ENCODE assay signal across 11 cellular contexts in genomic region chr22:44341431-44342346, GRCh38. TPM values are rescaled to one million over a fixed set of nuclear protein-coding genes. Genes with fewer than 3 reads are reported as not detected.
DNase-seq lines count a peak whose midpoint lies in the region; FAIRE-seq and TF ChIP-seq lines count a peak whose summit lies in the region.
"Had no signal": no experiment of that assay in that cellular context is flagged by ENCODE, and none has a peak within 500 bp of the region (broad histone marks: within the 10 kb centered on the region; RNA-seq: fewer than 3 reads in every experiment).

No MANE protein-coding gene starts in this region.

- H3K9me3 ChIP-seq in H9 (ENCODE audit: control insufficient read depth, low read depth, low read length), result no peaks in the 10 kb centered on the region
- no peaks in the 10 kb centered on the region for H3K9me3 ChIP-seq in skeletal muscle tissue (ENCODE audit: control insufficient read depth in 3 of 3, low read length in 3 of 3)

- H4K20me1 ChIP-seq in H9 (ENCODE audit: control insufficient read depth, insufficient read depth, insufficient read length), result no peaks in the 10 kb centered on the region

- no peaks in the 10 kb centered on the region for H3K23me2 ChIP-seq in H9 (ENCODE audit: insufficient read length, low read depth, low read length, poor library complexity, severe bottlenecking)

- no peak overlapping the region for H4K91ac ChIP-seq in H9 (ENCODE audit: insufficient read length, low read depth, low read length)

- H2BK15ac ChIP-seq in H9 (ENCODE audit: low read depth, low read length), result no peak overlapping the region

- H3K4me1 Mint-ChIP-seq in H9, result peaks cover 12 to 23% of the 10 kb centered on the region in 2 experiments
- H3K4me1 Mint-ChIP-seq in brain, result peaks cover 37% of the 10 kb centered on the region
- no peaks in the 10 kb centered on the region for H3K4me1 Mint-ChIP-seq in activated CD4-positive, alpha-beta T cell treated with anti-CD3 and anti-CD28 coated beads, Interleukin-2, amount 10 ng/mL, durations not matched to agents 7 days and 5 days

- H2BK5ac ChIP-seq in H9 (ENCODE audit: insufficient read length, low read length), result no peak overlapping the region

- H3K9me3 Mint-ChIP-seq in H9, result no peaks in the 10 kb centered on the region; a peak in 1 of 5 replicates
- H3K9me3 Mint-ChIP-seq in brain, result no peaks in the 10 kb centered on the region
- H3K9me3 Mint-ChIP-seq in activated CD4-positive, alpha-beta T cell treated with anti-CD3 and anti-CD28 coated beads, Interleukin-2, amount 10 ng/mL, durations not matched to agents 7 days and 5 days, result no peaks in the 10 kb centered on the region

- H3K27ac Mint-ChIP-seq in H9 (peak overlapping the region in 2 of 3 experiments; percentile 58 to 77; a peak in 1 of 7 replicates), brain (peak overlapping the region in 4 of 5 experiments; percentile 32 to 97 (median 66))
- no peak overlapping the region for H3K27ac Mint-ChIP-seq in activated CD4-positive, alpha-beta T cell treated with anti-CD3 and anti-CD28 coated beads, Interleukin-2, amount 10 ng/mL, durations not matched to agents 7 days and 5 days

- H3K9ac ChIP-seq in H9 (ENCODE audit: extremely low read depth, insufficient read length, low read length) (no peak overlapping the region), skeletal muscle tissue (ENCODE audit: low read depth in 1 of 3, low read length in 3 of 3) (no peak overlapping the region)

- no peaks in the 10 kb centered on the region for H3K79me2 ChIP-seq in H9 (ENCODE audit: insufficient read depth, low read length)

- H3K4ac ChIP-seq in H9 (ENCODE audit: low read depth, low read length), result no peak overlapping the region

- H4K5ac ChIP-seq in H9 (ENCODE audit: insufficient read length, low read depth, low read length), result no peak overlapping the region

- H2BK120ac ChIP-seq in H9 (ENCODE audit: low read depth, low read length, poor library complexity, severe bottlenecking), result no peak overlapping the region

- H2BK12ac ChIP-seq in H9 (ENCODE audit: insufficient read length, low read depth, low read length), result no peak overlapping the region

- TF ChIP-seq CTCF in H9 (conservative IDR thresholded peaks at IDR 0.05) (no peak), brain (conservative IDR thresholded peaks at IDR 0.05) (no peak)

- H3K4me1 ChIP-seq in H9 (ENCODE audit: insufficient read depth, low read length) (no peaks in the 10 kb centered on the region), skeletal muscle tissue (ENCODE audit: control insufficient read depth in 3 of 3, insufficient read depth in 3 of 3, low read length in 3 of 3) (peaks cover 0 to 2% (median 0%) of the 10 kb centered on the region in 3 donors)

- no peak overlapping the region for H4K8ac ChIP-seq in H9 (replicated peaks; ENCODE audit: insufficient read length, low read depth, low read length)

- H2AK5ac ChIP-seq in H9 (ENCODE audit: insufficient read length, low read length), result no peak overlapping the region

- H3K14ac ChIP-seq in H9 (ENCODE audit: insufficient read depth, low read length), result no peak overlapping the region

- H3T11ph ChIP-seq in H9 (ENCODE audit: low read length), result no peak overlapping the region

- H3K36me3 ChIP-seq in skeletal muscle tissue (ENCODE audit: control insufficient read depth in 3 of 3, insufficient read depth in 3 of 3, low read length in 3 of 3), result no peaks in the 10 kb centered on the region

- H2AFZ ChIP-seq in H9 (ENCODE audit: low read length), result no peak overlapping the region

- no peak overlapping the region for H3K4me3 Mint-ChIP-seq in H9
- H3K4me3 Mint-ChIP-seq in brain, result no peak overlapping the region
- no peak overlapping the region for H3K4me3 Mint-ChIP-seq in activated CD4-positive, alpha-beta T cell treated with anti-CD3 and anti-CD28 coated beads, Interleukin-2, amount 10 ng/mL, durations not matched to agents 7 days and 5 days

- no peaks in the 10 kb centered on the region for H3K27me3 ChIP-seq in H9 (ENCODE audit: insufficient read depth, low read length)
- peaks cover 21 to 54% (median 42%) of the 10 kb centered on the region in 3 donors for H3K27me3 ChIP-seq in skeletal muscle tissue (ENCODE audit: control insufficient read depth in 3 of 3, insufficient read depth in 3 of 3, low read length in 3 of 3)

- no peak overlapping the region for H3K56ac ChIP-seq in H9 (ENCODE audit: insufficient read length, low read depth, low read length)

- DNase-seq in H9 (no peak), iPS-NIHi11 (ENCODE audit: low spot score) (peak; percentile 60), GM19239 (ENCODE audit: insufficient read length, low spot score) (no peak), NCI-H345 treated with DMSO at 0.1 percent for 48 hours (lab: John Stamatoyannopoulos, UW; ENCODE audit: unreplicated experiment) (no peak), DMS114 treated with DMSO at 0.1 percent for 48 hours (lab: John Stamatoyannopoulos, UW; ENCODE audit: unreplicated experiment) (no peak)
- no peak for DNase-seq in activated CD4-positive, alpha-beta T cell treated with anti-CD3 and anti-CD28 coated beads, Interleukin-2, amount 10 ng/mL, durations not matched to agents 7 days and 5 days
- DNase-seq: activated gamma-delta T cell, small intestine had no signal

- no peak overlapping the region for H3K18ac ChIP-seq in H9 (ENCODE audit: insufficient read length, low read depth, low read length)

- H3K27me3 Mint-ChIP-seq in H9 (ENCODE audit: low read depth) (peaks cover 30% of the 10 kb centered on the region), brain (peaks cover 16% of the 10 kb centered on the region)
- no peaks in the 10 kb centered on the region for H3K27me3 Mint-ChIP-seq in activated CD4-positive, alpha-beta T cell treated with anti-CD3 and anti-CD28 coated beads, Interleukin-2, amount 10 ng/mL, durations not matched to agents 7 days and 5 days

- no peaks in the 10 kb centered on the region for H3K79me1 ChIP-seq in H9 (ENCODE audit: insufficient read depth, low read depth, low read length, poor library complexity, severe bottlenecking)

- H3K23ac ChIP-seq in H9 (ENCODE audit: insufficient read length, low read depth, low read length), result no peak overlapping the region

- H3K4me2 ChIP-seq in H9 (ENCODE audit: insufficient read depth, insufficient read length, low read length), result no peak overlapping the region

- H3K27ac ChIP-seq in H9 (ENCODE audit: insufficient read length, low read depth, low read length) (no peak overlapping the region), skeletal muscle tissue (ENCODE audit: low read depth, low read length) (peak overlapping the region; percentile 65)

- no CpG with 5 or more reads among the region's 17 CpGs for WGBS in H9 (ENCODE audit: extremely low coverage, insufficient read length, low lambda C conversion rate)

- no peak overlapping the region for H3K4me3 ChIP-seq in skeletal muscle tissue (ENCODE audit: low read length in 3 of 3)

- H2BK20ac ChIP-seq in H9 (ENCODE audit: low read depth, low read length, poor library complexity, severe bottlenecking), result no peak overlapping the region

- FAIRE-seq in GM19239 (lab: Jason Lieb, UNC), result no peak
- FAIRE-seq: small intestine had no signal

- POLR2A ChIA-PET in activated CD4-positive, alpha-beta T cell treated with anti-CD3 and anti-CD28 coated beads, Interleukin-2, amount 10 ng/mL, durations not matched to agents 7 days and 5 days (lab: Charles Lee), result no interaction called here

- H3K36me3 Mint-ChIP-seq in H9 (ENCODE audit: insufficient read depth in 1 of 3, low read depth in 3 of 3) (no peaks in the 10 kb centered on the region), brain (no peaks in the 10 kb centered on the region)
- H3K36me3 Mint-ChIP-seq in activated CD4-positive, alpha-beta T cell treated with anti-CD3 and anti-CD28 coated beads, Interleukin-2, amount 10 ng/mL, durations not matched to agents 7 days and 5 days (ENCODE audit: low read depth), result no peaks in the 10 kb centered on the region

- CTCF ChIA-PET in activated CD4-positive, alpha-beta T cell treated with anti-CD3 and anti-CD28 coated beads, Interleukin-2, amount 10 ng/mL, durations not matched to agents 7 days and 5 days (lab: Charles Lee), result no interaction called here

RNA-seq across cellular contexts. Expression of gene SHISAL1, which starts 28.9 kb away (rescaled TPM):
- total RNA-seq in H9 (2021) (2.9 and 3.0 TPM in 2 replicates), skeletal muscle tissue (7.3 TPM)
- 22.9 TPM for polyA plus RNA-seq in brain (ENCODE audit: insufficient read depth, low read depth, low replicate concordance)
- not detected for total RNA-seq in activated CD4-positive, alpha-beta T cell treated with anti-CD3 and anti-CD28 coated beads, Interleukin-2, amount 10 ng/mL, durations not matched to agents 7 days and 5 days
- total RNA-seq: mononuclear cell had no signal
